ENCODE assay signal across 1 cellular context in the genomic region with DNA sequence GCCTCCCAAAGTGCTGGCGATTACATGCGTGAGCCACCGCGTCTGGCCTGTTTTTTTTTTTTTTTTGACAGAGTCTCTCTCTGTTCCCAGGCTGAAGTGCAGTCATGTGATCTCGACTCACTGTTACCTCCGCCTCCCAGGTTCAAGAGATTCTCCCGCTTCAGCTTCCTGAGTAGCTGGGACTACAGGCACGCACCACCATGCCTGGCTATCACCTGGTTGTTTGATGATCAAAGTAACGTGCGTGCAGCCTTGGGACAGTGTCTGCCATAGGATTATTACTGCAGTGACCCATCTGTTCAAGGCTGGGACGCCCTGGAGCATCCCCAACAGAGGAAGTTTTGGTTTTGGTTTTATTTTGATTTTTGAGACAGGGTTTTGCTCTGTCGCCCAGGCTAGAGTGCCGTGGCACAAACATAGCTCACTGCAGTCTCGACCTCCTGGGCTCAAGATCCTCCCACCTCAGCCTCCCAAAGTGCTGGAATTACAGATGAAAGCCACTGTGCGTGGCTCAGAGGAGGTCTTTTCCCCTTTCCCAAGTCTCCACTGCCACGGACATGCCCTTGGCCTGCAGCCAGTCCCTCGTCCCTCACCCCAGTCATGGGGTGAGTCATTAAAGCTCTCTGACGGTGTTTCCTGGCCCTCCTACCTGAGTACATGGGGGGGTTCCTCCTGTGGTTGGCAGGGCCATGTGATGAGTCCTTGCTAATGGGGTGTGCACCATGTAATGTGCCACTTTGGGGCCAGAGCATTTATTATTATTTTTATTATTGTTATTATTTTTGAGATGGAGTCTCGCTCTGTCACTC.
TF ChIP-seq lines count a peak whose summit lies in the region.

No MANE protein-coding gene starts in this region.

TF ChIP-seq in SK-N-SH, 30 proteins besides CTCF, POLR2A, EP300 and RAD21 (continued from another document):
- TF ChIP-seq MAX (IDR thresholded peaks at IDR 0.05; ENCODE audit: low read depth) (no peak), EZH2phosphoT487 (IDR thresholded peaks at IDR 0.05; ENCODE audit: borderline replicate concordance, low read depth) (no peak), NRF1 (IDR thresholded peaks at IDR 0.05; ENCODE audit: low read depth, low read length) (no peak), YY1 (IDR thresholded peaks at IDR 0.05; ENCODE audit: low read depth) (no peak)
